In the genomic region with DNA sequence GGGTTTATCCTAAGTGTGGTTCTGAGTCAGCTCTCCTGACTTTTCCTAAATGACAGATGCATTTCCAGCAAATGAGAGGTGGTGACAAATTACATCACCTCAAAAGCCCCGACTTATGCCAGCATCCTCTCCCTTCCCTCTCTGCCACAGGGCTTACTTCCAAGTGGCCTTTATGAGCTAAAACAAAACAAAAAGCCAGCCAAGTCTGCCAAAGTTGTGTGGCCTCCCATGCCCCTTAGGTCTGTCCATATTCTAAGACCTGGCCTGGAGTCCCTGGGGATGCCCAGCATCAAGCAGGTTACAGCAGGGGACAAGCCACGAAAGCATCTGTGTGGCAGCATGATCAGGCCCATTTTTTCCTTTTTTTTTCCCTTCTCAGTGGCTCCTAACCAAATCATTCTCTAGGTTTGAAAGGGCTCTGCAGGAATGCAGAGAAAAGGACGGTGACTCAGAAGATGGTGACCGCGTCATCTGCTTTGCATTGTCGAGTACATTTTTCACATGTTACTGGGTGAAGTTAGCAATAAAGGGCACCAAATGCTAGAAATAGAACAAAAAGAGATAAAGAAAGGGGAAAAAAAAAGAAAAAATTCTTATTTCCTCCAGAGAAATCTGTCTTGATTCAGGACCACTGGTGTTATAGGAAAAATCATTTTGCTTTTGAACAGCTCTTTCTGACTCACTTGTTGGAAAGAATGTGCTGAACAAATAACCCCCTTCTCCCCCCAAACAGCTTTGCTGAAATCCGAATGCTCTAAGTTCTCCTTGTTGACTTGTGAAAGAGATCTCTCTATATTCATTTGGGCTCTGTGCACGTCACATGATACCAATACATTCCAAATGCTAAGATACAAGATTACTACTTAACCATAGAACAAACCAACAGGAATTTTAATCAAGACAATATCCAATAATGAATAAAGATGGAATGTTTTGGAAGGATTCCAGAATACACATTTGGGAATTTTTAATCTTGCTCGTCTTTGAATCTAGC, we compare ENCODE assay signal across 1 cellular context.
TF ChIP-seq lines count a peak whose summit lies in the region.

No MANE protein-coding gene starts in this region.

TF ChIP-seq in A549, 52 proteins besides CTCF, POLR2A, EP300 and RAD21 (continued from another document):
- TF ChIP-seq ELK1 (IDR thresholded peaks at IDR 0.05; ENCODE audit: low read depth, low read length) (no peak), SREBF2 (IDR thresholded peaks at IDR 0.05) (no peak), HOXA7 (CRISPR knock-in tag; IDR thresholded peaks at IDR 0.05) (no peak), FOSL2 (IDR thresholded peaks at IDR 0.05) (peak; percentile 74), FOSL2 (CRISPR knock-in tag; IDR thresholded peaks at IDR 0.05) (peak; percentile 83), PHF8 (IDR thresholded peaks at IDR 0.05; ENCODE audit: borderline replicate concordance, low read depth) (no peak), CBX2 (IDR thresholded peaks at IDR 0.05; ENCODE audit: borderline replicate concordance, low read depth) (no peak), RNF2 (IDR thresholded peaks at IDR 0.05; ENCODE audit: borderline replicate concordance, low read depth) (no peak), KDM5A (IDR thresholded peaks at IDR 0.05) (no peak), HOXB5 (CRISPR knock-in tag; IDR thresholded peaks at IDR 0.05) (no peak), KDM1A (IDR thresholded peaks at IDR 0.05; ENCODE audit: low read depth) (no peak), SMC3 (IDR thresholded peaks at IDR 0.05) (peak; percentile 23; the same call in 2 of the 3 replicates), ESRRA (IDR thresholded peaks at IDR 0.05; ENCODE audit: borderline replicate concordance, low read length) (no peak), HEYL (CRISPR knock-in tag; IDR thresholded peaks at IDR 0.05) (no peak), TFCP2L1 (CRISPR knock-in tag; IDR thresholded peaks at IDR 0.05) (no peak), RCOR1 (IDR thresholded peaks at IDR 0.05; ENCODE audit: low read depth, low read length) (no peak), CBX8 (IDR thresholded peaks at IDR 0.05) (no peak), MYC (IDR thresholded peaks at IDR 0.05; ENCODE audit: borderline replicate concordance, low read length) (no peak), EHMT2 (IDR thresholded peaks at IDR 0.05; ENCODE audit: low read depth) (no peak), RFX5 (IDR thresholded peaks at IDR 0.05) (no peak), ZSCAN20 (CRISPR knock-in tag; IDR thresholded peaks at IDR 0.05) (no peak)
- TF ChIP-seq, protein P1, sequence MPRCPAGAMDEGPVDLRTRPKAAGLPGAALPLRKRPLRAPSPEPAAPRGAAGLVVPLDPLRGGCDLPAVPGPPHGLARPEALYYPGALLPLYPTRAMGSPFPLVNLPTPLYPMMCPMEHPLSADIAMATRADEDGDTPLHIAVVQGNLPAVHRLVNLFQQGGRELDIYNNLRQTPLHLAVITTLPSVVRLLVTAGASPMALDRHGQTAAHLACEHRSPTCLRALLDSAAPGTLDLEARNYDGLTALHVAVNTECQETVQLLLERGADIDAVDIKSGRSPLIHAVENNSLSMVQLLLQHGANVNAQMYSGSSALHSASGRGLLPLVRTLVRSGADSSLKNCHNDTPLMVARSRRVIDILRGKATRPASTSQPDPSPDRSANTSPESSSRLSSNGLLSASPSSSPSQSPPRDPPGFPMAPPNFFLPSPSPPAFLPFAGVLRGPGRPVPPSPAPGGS (IDR thresholded peaks at IDR 0.05) = no peak
- TF ChIP-seq, protein P2, sequence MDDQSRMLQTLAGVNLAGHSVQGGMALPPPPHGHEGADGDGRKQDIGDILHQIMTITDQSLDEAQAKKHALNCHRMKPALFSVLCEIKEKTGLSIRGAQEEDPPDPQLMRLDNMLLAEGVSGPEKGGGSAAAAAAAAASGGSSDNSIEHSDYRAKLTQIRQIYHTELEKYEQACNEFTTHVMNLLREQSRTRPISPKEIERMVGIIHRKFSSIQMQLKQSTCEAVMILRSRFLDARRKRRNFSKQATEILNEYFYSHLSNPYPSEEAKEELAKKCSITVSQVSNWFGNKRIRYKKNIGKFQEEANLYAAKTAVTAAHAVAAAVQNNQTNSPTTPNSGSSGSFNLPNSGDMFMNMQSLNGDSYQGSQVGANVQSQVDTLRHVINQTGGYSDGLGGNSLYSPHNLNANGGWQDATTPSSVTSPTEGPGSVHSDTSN (IDR thresholded peaks at IDR 0.05) = no peak
- TF ChIP-seq, protein P3, sequence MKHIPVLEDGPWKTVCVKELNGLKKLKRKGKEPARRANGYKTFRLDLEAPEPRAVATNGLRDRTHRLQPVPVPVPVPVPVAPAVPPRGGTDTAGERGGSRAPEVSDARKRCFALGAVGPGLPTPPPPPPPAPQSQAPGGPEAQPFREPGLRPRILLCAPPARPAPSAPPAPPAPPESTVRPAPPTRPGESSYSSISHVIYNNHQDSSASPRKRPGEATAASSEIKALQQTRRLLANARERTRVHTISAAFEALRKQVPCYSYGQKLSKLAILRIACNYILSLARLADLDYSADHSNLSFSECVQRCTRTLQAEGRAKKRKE (CRISPR knock-in tag; IDR thresholded peaks at IDR 0.05; ENCODE audit: low read depth) = no peak
